In the genomic region with DNA sequence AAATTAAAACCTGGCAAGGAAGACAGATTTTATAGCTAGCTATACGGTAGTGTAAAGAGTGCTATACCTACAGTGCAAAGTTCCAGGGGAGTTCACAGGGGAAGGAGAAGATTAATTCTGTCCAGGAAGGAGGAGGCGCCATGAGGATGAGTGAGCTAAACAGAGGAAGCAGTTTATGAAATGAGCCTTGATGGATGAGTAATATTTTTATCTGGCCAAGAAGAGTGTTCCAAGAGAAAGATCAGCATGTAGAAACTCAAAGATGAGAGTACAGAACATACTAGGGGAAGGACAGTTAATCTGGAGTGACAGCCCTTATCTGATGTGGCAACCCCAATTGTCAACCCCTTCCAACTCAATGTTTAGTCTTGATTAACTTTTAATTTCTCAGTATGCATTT, we compare ENCODE assay signal across 18 cellular contexts. TPM values are rescaled to one million over a fixed set of nuclear protein-coding genes. Genes with fewer than 3 reads are reported as not detected.
DNase-seq lines count a peak whose midpoint lies in the region; ATAC-seq and TF ChIP-seq lines count a peak whose summit lies in the region.
"Had no signal": no experiment of that assay in that cellular context is flagged by ENCODE, and none has a peak within 500 bp of the region (broad histone marks: within the 10 kb centered on the region; RNA-seq: fewer than 3 reads in every experiment).

No MANE protein-coding gene starts in this region.

- H3K27ac ChIP-seq in psoas muscle = no peak overlapping the region

- H3K27ac Mint-ChIP-seq in activated naive CD4-positive, alpha-beta T cell treated with anti-CD3 and anti-CD28 coated beads, Interleukin-2, amount 50 U/mL, for 72 hours = no peak overlapping the region
- H3K27ac Mint-ChIP-seq: CD14-positive monocyte had no signal

- no peaks in the 10 kb centered on the region for H3K36me3 ChIP-seq in psoas muscle (ENCODE audit: insufficient read depth in 1 of 2, low read depth in 1 of 2)

- no peaks in the 10 kb centered on the region for H3K4me1 ChIP-seq in psoas muscle

- no peaks in the 10 kb centered on the region for H3K27me3 ChIP-seq in psoas muscle (ENCODE audit: insufficient read depth in 3 of 3, low read length in 2 of 3)

- 64 to 70% (median 64%) methylated on average over 2 of the region's 2 CpGs for WGBS in psoas muscle, 3 donors

- H3K9me3 ChIP-seq in psoas muscle = no peaks in the 10 kb centered on the region

- ATAC-seq in SK-N-SH treated with all-trans-retinoic acid at 6 μM for 48 hours (peak; percentile 93), psoas muscle (peak in 3 of 4 donors; percentile 30 to 74 (median 67)), GM18519 (IDR thresholded peaks at IDR 0.05; ENCODE audit: low FRiP score, unreplicated experiment) (no peak), GM21723 (IDR thresholded peaks at IDR 0.05; ENCODE audit: unreplicated experiment) (no peak)
- no peak for ATAC-seq in activated naive CD4-positive, alpha-beta T cell treated with anti-CD3 and anti-CD28 coated beads, Interleukin-2, amount 50 U/mL, for 72 hours
- ATAC-seq: K562, Panc1, Right ventricle myocardium inferior had no signal

- DNase-seq in AG20443 (ENCODE audit: low spot score) (peak; percentile 22), fibroblast of mammary gland (ENCODE audit: low read depth) (peak; percentile 68), psoas muscle (no peak), LoVo (ENCODE audit: low spot score) (no peak)
- DNase-seq in activated naive CD4-positive, alpha-beta T cell treated with anti-CD3 and anti-CD28 coated beads, Interleukin-2, amount 50 U/mL, for 72 hours (ENCODE audit: low spot score in 2 of 2) = no peak
- DNase-seq: Calu3, GDM1, NCI-H1092, NCI-H187 had no signal

- H3K4me3 ChIP-seq in fibroblast of mammary gland (ENCODE audit: control insufficient read depth, low read depth, low read length) (no peak overlapping the region), psoas muscle (no peak overlapping the region)
- H3K4me3 ChIP-seq: K562 had no signal

- no peak for TF ChIP-seq CTCF in fibroblast of mammary gland (conservative IDR thresholded peaks at IDR 0.05; ENCODE audit: control insufficient read depth, insufficient read depth, low read depth, low read length)
- TF ChIP-seq CTCF in psoas muscle (IDR thresholded peaks at IDR 0.05) = no peak

- no peaks in the 10 kb centered on the region for H3K9me3 Mint-ChIP-seq in activated naive CD4-positive, alpha-beta T cell treated with anti-CD3 and anti-CD28 coated beads, Interleukin-2, amount 50 U/mL, for 72 hours

- intact Hi-C loops in psoas muscle (cut with DNase I) = no loop called here

- H3K36me3 Mint-ChIP-seq in activated naive CD4-positive, alpha-beta T cell treated with anti-CD3 and anti-CD28 coated beads, Interleukin-2, amount 50 U/mL, for 72 hours = no peaks in the 10 kb centered on the region
- H3K36me3 Mint-ChIP-seq: CD14-positive monocyte had no signal

TF ChIP-seq in SK-N-SH treated with all-trans-retinoic acid at 6 μM for 48 hours, 23 proteins besides CTCF, POLR2A, EP300 and RAD21:
- TF ChIP-seq ZFP3 (CRISPR knock-in tag; IDR thresholded peaks at IDR 0.05) = no peak
- TF ChIP-seq TCF4 (CRISPR knock-in tag; IDR thresholded peaks at IDR 0.05; ENCODE audit: borderline replicate concordance) = no peak
- TF ChIP-seq BACH2 (CRISPR knock-in tag; IDR thresholded peaks at IDR 0.05; ENCODE audit: borderline replicate concordance) = no peak
- TF ChIP-seq ISL1 (CRISPR knock-in tag; IDR thresholded peaks at IDR 0.05) = no peak
- no peak for TF ChIP-seq TOX (CRISPR knock-in tag; IDR thresholded peaks at IDR 0.05; ENCODE audit: borderline replicate concordance)
- TF ChIP-seq CSRNP3 (CRISPR knock-in tag; IDR thresholded peaks at IDR 0.05) = no peak
- no peak for TF ChIP-seq ZNF565 (CRISPR knock-in tag; conservative IDR thresholded peaks at IDR 0.05; ENCODE audit: low read depth)
- TF ChIP-seq ZC3H10 (CRISPR knock-in tag; IDR thresholded peaks at IDR 0.05) = no peak
- TF ChIP-seq GLIS3 (CRISPR knock-in tag; IDR thresholded peaks at IDR 0.05) = no peak
- no peak for TF ChIP-seq ESRRG (CRISPR knock-in tag; IDR thresholded peaks at IDR 0.05)

RNA-seq across cellular contexts. Expression of gene CDH20, which starts 54.8 kb away (rescaled TPM):
- total RNA-seq in psoas muscle = 1 to 10 TPM in 2 of 4 donors, under 1 TPM in 2; 0.10 to 5.2 (median 2.5) TPM
- 10 to 100 TPM in 1 of 3 donors, 1 to 10 TPM in 2; 2.0 to 16.3 (median 2.6) TPM for polyA plus RNA-seq in psoas muscle
- total RNA-seq in activated naive CD4-positive, alpha-beta T cell treated with anti-CD3 and anti-CD28 coated beads, Interleukin-2, amount 50 U/mL, for 72 hours = under 1 TPM; 0.09 to 0.14 TPM
- total RNA-seq: A172, Calu3, K562, NCI-H460, Right ventricle myocardium inferior had no signal
- polyA plus RNA-seq: CD14-positive monocyte, K562 had no signal

Comparison
In these comparisons a context has a peak if more than half of its experiments do, and no peak if none do; other contexts are left out.
1. DNase-seq: peak in AG20443 (single experiment) and fibroblast of mammary gland (single experiment); none in psoas muscle (0 of 2), LoVo (single experiment) and activated naive CD4-positive, alpha-beta T cell treated with anti-CD3 and anti-CD28 coated beads, Interleukin-2, amount 50 U/mL, for 72 hours (0 of 2).
2. ATAC-seq: peak in SK-N-SH treated with all-trans-retinoic acid at 6 μM for 48 hours (single experiment) and psoas muscle (3 of 4); none in GM18519 (single experiment), activated naive CD4-positive, alpha-beta T cell treated with anti-CD3 and anti-CD28 coated beads, Interleukin-2, amount 50 U/mL, for 72 hours (0 of 2) and GM21723 (single experiment).